In genomic region chr1:147723691-147724323, GRCh38 we compare ENCODE assay signal across 8 cellular contexts. TPM values are rescaled to one million over a fixed set of nuclear protein-coding genes. Genes with fewer than 3 reads are reported as not detected.
DNase-seq lines count a peak whose midpoint lies in the region; ATAC-seq lines count a peak whose summit lies in the region.

No MANE protein-coding gene starts in this region.

- ATAC-seq in HG03520 (IDR thresholded peaks at IDR 0.05; ENCODE audit: unreplicated experiment): no peak

- peak; percentile 8 for DNase-seq in activated T-cell treated with anti-CD3 and anti-CD28 coated beads for 48 hours (ENCODE audit: low read depth)
- no peak for DNase-seq in activated T-cell treated with anti-CD3 and anti-CD28 coated beads for 4 hours
- DNase-seq in NCI-H82 (lab: John Stamatoyannopoulos, UW): peak; percentile 74
- DNase-seq in dermis blood vessel endothelial cell: peak; percentile 80
- peak; percentile 29 for DNase-seq in mucosa of gallbladder (ENCODE audit: low spot score)
- no peak for DNase-seq in NOMO-1 (lab: John Stamatoyannopoulos, UW; ENCODE audit: unreplicated experiment in 2 of 2)
- DNase-seq in HPDE6-E6E7 (ENCODE audit: extremely low spot score): no peak

RNA-seq across cellular contexts. Expression of gene GJA5, which starts 36.6 kb away (rescaled TPM):
- total RNA-seq in dermis blood vessel endothelial cell: under 0.01 and 0.33 TPM in 2 replicates
- 8.8 TPM for total RNA-seq in mucosa of gallbladder

RNA-seq across cellular contexts. Expression of gene ACP6, which starts 53.5 kb away (rescaled TPM):
- 3.4 and 4.1 TPM in 2 replicates for total RNA-seq in dermis blood vessel endothelial cell
- total RNA-seq in mucosa of gallbladder: 23.4 TPM

Comparison
In these comparisons a context has a peak if more than half of its experiments do, and no peak if none do; other contexts are left out.
1. DNase-seq: peak in activated T-cell treated with anti-CD3 and anti-CD28 coated beads for 48 hours (single experiment), NCI-H82 (single experiment), dermis blood vessel endothelial cell (single experiment) and mucosa of gallbladder (single experiment); none in activated T-cell treated with anti-CD3 and anti-CD28 coated beads for 4 hours (single experiment), NOMO-1 (0 of 2) and HPDE6-E6E7 (single experiment).